ENCODE assay signal across 23 cellular contexts in the genomic region with DNA sequence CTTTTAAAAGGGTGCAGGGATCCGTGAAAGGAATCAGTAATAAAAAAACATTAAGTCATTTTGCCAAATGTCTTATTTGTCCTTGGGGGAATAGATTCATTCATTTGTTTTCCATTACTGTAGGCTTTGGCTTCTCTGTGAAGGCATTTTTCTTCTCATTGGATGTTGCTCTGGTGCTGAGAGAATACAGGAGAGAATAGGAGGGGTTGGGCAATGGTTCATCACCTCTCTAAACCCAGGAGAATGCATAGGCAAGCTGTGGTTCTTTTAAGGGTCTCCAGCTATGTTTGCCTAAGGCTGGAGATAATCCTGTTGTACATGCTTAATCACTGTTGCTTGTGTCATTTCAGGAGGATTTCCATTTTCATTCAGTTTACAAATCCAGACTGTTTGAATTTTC.
"Had no signal": no experiment of that assay in that cellular context is flagged by ENCODE, and none has a peak within 500 bp of the region (broad histone marks: within the 10 kb centered on the region; RNA-seq: fewer than 3 reads in every experiment).

No MANE protein-coding gene starts in this region.

- DNase-seq: activated B cell treated with CpG ODN at 0.5 μM for 24 hours; activated CD4-positive, alpha-beta T cell treated with anti-CD3 and anti-CD28 coated beads for 4 hours; activated CD4-positive, alpha-beta T cell treated with anti-CD3 and anti-CD28 coated beads, Interleukin-2, amount 50 U/mL, for 48 hours; activated effector memory CD4-positive, alpha-beta T cell treated with anti-CD3 and anti-CD28 coated beads, Interleukin-2, amount 50 U/mL, for 16 hours; activated naive CD4-positive, alpha-beta T cell treated with anti-CD3 and anti-CD28 coated beads, Interleukin-2, amount 10 ng/mL, durations not matched to agents 7 days and 5 days; amygdala; body of pancreas; cortex of kidney; foreskin melanocyte; glutamatergic neuron; kidney glomerular epithelial cell; mesendoderm; mucosa of descending colon; posterior cingulate gyrus; spleen; stimulated activated CD4-positive, alpha-beta T cell treated with anti-CD3 and anti-CD28 coated beads, Interleukin-4, amount 100 ng/mL, for 1 hour; stimulated activated naive CD4-positive, alpha-beta T cell treated with Interleukin-2 at 50 U/mL for 16 hours; T-helper 1 cell; T-helper 9 cell had no signal

- H2AFZ ChIP-seq: hepatocyte had no signal

- H3K27ac ChIP-seq: body of pancreas, cardiac muscle cell, hepatocyte, spleen, thoracic aorta, vagina had no signal

- H3K27me3 ChIP-seq: body of pancreas, cardiac muscle cell, hepatocyte, spleen, vagina had no signal

- H3K36me3 ChIP-seq: cardiac muscle cell, spleen, thoracic aorta, vagina had no signal

- H3K4me2 ChIP-seq: hepatocyte had no signal

- H3K4me1 ChIP-seq: body of pancreas, spleen had no signal

- H3K79me2 ChIP-seq: hepatocyte had no signal

- ATAC-seq: body of pancreas, mucosa of descending colon had no signal

- H3K9me3 ChIP-seq: body of pancreas, mucosa of descending colon, spleen, thoracic aorta, vagina had no signal

- H3K4me3 ChIP-seq: body of pancreas, cardiac muscle cell, hepatocyte, mucosa of descending colon, spleen, thoracic aorta, vagina had no signal
